Comparison of ENCODE assay signal across 23 cellular contexts in genomic region chr2:28842042-28842441, GRCh38. TPM values are rescaled to one million over a fixed set of nuclear protein-coding genes. Genes with fewer than 3 reads are reported as not detected.
"Had no signal": no experiment of that assay in that cellular context is flagged by ENCODE, and none has a peak within 500 bp of the region (broad histone marks: within the 10 kb centered on the region; RNA-seq: fewer than 3 reads in every experiment).

No MANE protein-coding gene starts in this region.

- H3K9me3 ChIP-seq: heart left ventricle, left ventricle myocardium inferior, lower lobe of right lung, neutrophil, tibial artery, upper lobe of left lung, uterus had no signal

- H3K4me3 Mint-ChIP-seq: endodermal cell; naive thymus-derived CD4-positive, alpha-beta T cell; nephron progenitor cell; stimulated activated effector memory CD8-positive, alpha-beta T cell treated with anti-CD3 and anti-CD28 coated beads, Interleukin-12 subunit alpha, Interleukin-12 subunit beta, amount 100 ng/mL, for 72 hours; stimulated activated naive CD8-positive, alpha-beta T cell treated with anti-CD3 and anti-CD28 coated beads, Interleukin-15, Interleukin-2, amounts not matched to agents 100 ng/mL and 50 ng/mL, for 24 hours had no signal

- H3K27me3 ChIP-seq: heart left ventricle, neutrophil, tibial artery, upper lobe of left lung, uterus had no signal

- H3K27ac ChIP-seq: coronary artery, heart left ventricle, left ventricle myocardium inferior, lower lobe of right lung, neutrophil, tibial artery, upper lobe of left lung, uterus had no signal

- H3K4me3 ChIP-seq: coronary artery, heart left ventricle, left ventricle myocardium inferior, lower lobe of right lung, tibial artery, upper lobe of left lung, uterus had no signal

- H3K36me3 ChIP-seq: lower lobe of right lung, neutrophil, uterus had no signal

- DNase-seq: cerebellar nuclear complex; effector CD4-positive, alpha-beta T cell; endodermal cell; erythroblast; heart left ventricle; hippocampal formation; left ventricle myocardium inferior; lower lobe of right lung; mesendoderm; naive thymus-derived CD4-positive, alpha-beta T cell; nephron progenitor cell; posterior cingulate gyrus; right cardiac atrium; stimulated activated CD4-positive, alpha-beta T cell treated with anti-CD3 and anti-CD28 coated beads, Interleukin-4, amount 100 ng/mL, for 1 hour; stimulated activated CD8-positive, alpha-beta memory T cell treated with anti-CD3 and anti-CD28 coated beads, Interleukin-4, amount 100 ng/mL, for 48 hours; tibial artery; upper lobe of left lung; uterus had no signal

- H3K27me3 Mint-ChIP-seq: naive thymus-derived CD4-positive, alpha-beta T cell; stimulated activated naive CD8-positive, alpha-beta T cell treated with anti-CD3 and anti-CD28 coated beads, Interleukin-15, Interleukin-2, amounts not matched to agents 100 ng/mL and 50 ng/mL, for 24 hours had no signal

- H3K27ac Mint-ChIP-seq: endodermal cell; naive thymus-derived CD4-positive, alpha-beta T cell; nephron progenitor cell; stimulated activated effector memory CD8-positive, alpha-beta T cell treated with anti-CD3 and anti-CD28 coated beads, Interleukin-12 subunit alpha, Interleukin-12 subunit beta, amount 100 ng/mL, for 72 hours; stimulated activated naive CD8-positive, alpha-beta T cell treated with anti-CD3 and anti-CD28 coated beads, Interleukin-15, Interleukin-2, amounts not matched to agents 100 ng/mL and 50 ng/mL, for 24 hours had no signal

- H3K4me1 ChIP-seq: heart left ventricle, left ventricle myocardium inferior, lower lobe of right lung, tibial artery, upper lobe of left lung, uterus had no signal

- H3K4me1 Mint-ChIP-seq: endodermal cell; naive thymus-derived CD4-positive, alpha-beta T cell; nephron progenitor cell; stimulated activated effector memory CD8-positive, alpha-beta T cell treated with anti-CD3 and anti-CD28 coated beads, Interleukin-12 subunit alpha, Interleukin-12 subunit beta, amount 100 ng/mL, for 72 hours had no signal

- ATAC-seq: heart left ventricle; lower lobe of right lung; naive thymus-derived CD4-positive, alpha-beta T cell; right cardiac atrium; stimulated activated effector memory CD8-positive, alpha-beta T cell treated with anti-CD3 and anti-CD28 coated beads, Interleukin-12 subunit alpha, Interleukin-12 subunit beta, amount 100 ng/mL, for 72 hours had no signal

- H3K9me3 Mint-ChIP-seq: endodermal cell; naive thymus-derived CD4-positive, alpha-beta T cell; nephron progenitor cell; stimulated activated effector memory CD8-positive, alpha-beta T cell treated with anti-CD3 and anti-CD28 coated beads, Interleukin-12 subunit alpha, Interleukin-12 subunit beta, amount 100 ng/mL, for 72 hours; stimulated activated naive CD8-positive, alpha-beta T cell treated with anti-CD3 and anti-CD28 coated beads, Interleukin-15, Interleukin-2, amounts not matched to agents 100 ng/mL and 50 ng/mL, for 24 hours had no signal

RNA-seq across cellular contexts. Expression of gene SPDYA, which starts 31.4 kb away (rescaled TPM):
- total RNA-seq: glomerular endothelial cell had no signal
- polyA plus RNA-seq: naive thymus-derived CD4-positive, alpha-beta T cell had no signal
